ENCODE assay signal across 8 cellular contexts in genomic region chr12:13211191-13211858, GRCh38. TPM values are rescaled to one million over a fixed set of nuclear protein-coding genes. Genes with fewer than 3 reads are reported as not detected.
DNase-seq lines count a peak whose midpoint lies in the region; ATAC-seq and TF ChIP-seq lines count a peak whose summit lies in the region.

No MANE protein-coding gene starts in this region.

- H3K4me1 ChIP-seq in RWPE2 (ENCODE audit: insufficient read depth, poor library complexity, severe bottlenecking) = peaks cover 33% of the 10 kb centered on the region

- no peak overlapping the region for H3K4me3 Mint-ChIP-seq in activated CD4-positive, alpha-beta T cell treated with anti-CD3 and anti-CD28 coated beads for 36 hours
- no peak overlapping the region for H3K4me3 Mint-ChIP-seq in activated CD4-positive, alpha-beta T cell treated with anti-CD3 and anti-CD28 coated beads, Interleukin-2, amount 10 ng/mL, durations not matched to agents 7 days and 5 days
- H3K4me3 Mint-ChIP-seq in effector memory CD8-positive, alpha-beta T cell = peak overlapping the region; percentile 28 to 32

- no peaks in the 10 kb centered on the region for H3K9me3 Mint-ChIP-seq in activated CD4-positive, alpha-beta T cell treated with anti-CD3 and anti-CD28 coated beads for 36 hours (ENCODE audit: low read depth)
- no peaks in the 10 kb centered on the region for H3K9me3 Mint-ChIP-seq in activated CD4-positive, alpha-beta T cell treated with anti-CD3 and anti-CD28 coated beads, Interleukin-2, amount 10 ng/mL, durations not matched to agents 7 days and 5 days
- no peaks in the 10 kb centered on the region for H3K9me3 Mint-ChIP-seq in effector memory CD8-positive, alpha-beta T cell

- POLR2A ChIA-PET in activated CD4-positive, alpha-beta T cell treated with anti-CD3 and anti-CD28 coated beads for 36 hours (lab: Charles Lee) = interaction anchor here (0.7 to 1.1 kb wide), 2 partner anchors 110 to 167 kb away, joined by 4 to 7 read pairs; partner anchors contain the start of gene FAM234B
- POLR2A ChIA-PET in activated CD4-positive, alpha-beta T cell treated with anti-CD3 and anti-CD28 coated beads, Interleukin-2, amount 10 ng/mL, durations not matched to agents 7 days and 5 days (lab: Charles Lee) = interaction anchor here (0.5 to 1.2 kb wide), 3 partner anchors 106 to 252 kb away, joined by 4 to 8 read pairs (median 5); no protein-coding TSS in a partner anchor

- H3K27me3 ChIP-seq in RWPE2 (ENCODE audit: insufficient read depth, poor library complexity, severe bottlenecking) = no peaks in the 10 kb centered on the region

- no peak for TF ChIP-seq CTCF in RWPE2 (IDR thresholded peaks at IDR 0.05; ENCODE audit: poor library complexity, severe bottlenecking)

- intact Hi-C loops in activated CD4-positive, alpha-beta T cell treated with anti-CD3 and anti-CD28 coated beads for 36 hours (cut with DNase I, micrococcal nuclease) = loop anchor here (1.0 to 5.0 kb wide), 7 partner anchors 15 to 424 kb away; partner anchors contain the start of genes APOLD1 (in 2 of the 2), EMP1 (in 2 of the 2) and FAM234B (in 2 of the 2)

- peak; percentile 64 for DNase-seq in activated CD4-positive, alpha-beta T cell treated with anti-CD3 and anti-CD28 coated beads for 36 hours
- no peak for DNase-seq in activated CD4-positive, alpha-beta T cell treated with anti-CD3 and anti-CD28 coated beads, Interleukin-2, amount 10 ng/mL, durations not matched to agents 7 days and 5 days
- DNase-seq in RWPE2 (ENCODE audit: low spot score) (no peak), renal cortical epithelial cell (ENCODE audit: low read depth) (peak; percentile 72), cortex of kidney (lab: John Stamatoyannopoulos, UW) (no peak)
- no peak for DNase-seq in effector memory CD8-positive, alpha-beta T cell

- peaks cover 54% of the 10 kb centered on the region for H3K36me3 ChIP-seq in RWPE2 (ENCODE audit: low read depth)

- H3K27me3 Mint-ChIP-seq in activated CD4-positive, alpha-beta T cell treated with anti-CD3 and anti-CD28 coated beads for 36 hours = no peaks in the 10 kb centered on the region
- no peaks in the 10 kb centered on the region for H3K27me3 Mint-ChIP-seq in activated CD4-positive, alpha-beta T cell treated with anti-CD3 and anti-CD28 coated beads, Interleukin-2, amount 10 ng/mL, durations not matched to agents 7 days and 5 days
- H3K27me3 Mint-ChIP-seq in effector memory CD8-positive, alpha-beta T cell = peaks cover 24 to 33% of the 10 kb centered on the region in 2 donors

- peak overlapping the region; percentile 97 for H3K27ac ChIP-seq in RWPE2 (ENCODE audit: poor library complexity, severe bottlenecking)

- no peak overlapping the region for H3K4me3 ChIP-seq in RWPE2 (ENCODE audit: severe bottlenecking)

- H3K36me3 Mint-ChIP-seq in activated CD4-positive, alpha-beta T cell treated with anti-CD3 and anti-CD28 coated beads for 36 hours (ENCODE audit: low read depth) = no peaks in the 10 kb centered on the region
- H3K36me3 Mint-ChIP-seq in activated CD4-positive, alpha-beta T cell treated with anti-CD3 and anti-CD28 coated beads, Interleukin-2, amount 10 ng/mL, durations not matched to agents 7 days and 5 days (ENCODE audit: low read depth) = peaks cover 9% of the 10 kb centered on the region
- no peaks in the 10 kb centered on the region for H3K36me3 Mint-ChIP-seq in effector memory CD8-positive, alpha-beta T cell (ENCODE audit: insufficient read depth)

- peak overlapping the region; percentile 49 for H3K27ac Mint-ChIP-seq in activated CD4-positive, alpha-beta T cell treated with anti-CD3 and anti-CD28 coated beads for 36 hours
- no peak overlapping the region for H3K27ac Mint-ChIP-seq in activated CD4-positive, alpha-beta T cell treated with anti-CD3 and anti-CD28 coated beads, Interleukin-2, amount 10 ng/mL, durations not matched to agents 7 days and 5 days
- peak overlapping the region in 1 of 2 donors; percentile 4 for H3K27ac Mint-ChIP-seq in effector memory CD8-positive, alpha-beta T cell

- H3K4me1 Mint-ChIP-seq in activated CD4-positive, alpha-beta T cell treated with anti-CD3 and anti-CD28 coated beads for 36 hours = peaks cover 35% of the 10 kb centered on the region
- peaks cover 41% of the 10 kb centered on the region for H3K4me1 Mint-ChIP-seq in activated CD4-positive, alpha-beta T cell treated with anti-CD3 and anti-CD28 coated beads, Interleukin-2, amount 10 ng/mL, durations not matched to agents 7 days and 5 days
- peaks cover 8 to 10% of the 10 kb centered on the region in 2 donors for H3K4me1 Mint-ChIP-seq in effector memory CD8-positive, alpha-beta T cell (ENCODE audit: low read depth in 2 of 2)

- H3K9me3 ChIP-seq in RWPE2 (ENCODE audit: severe bottlenecking) = no peaks in the 10 kb centered on the region

- peak; percentile 50 for ATAC-seq in activated CD4-positive, alpha-beta T cell treated with anti-CD3 and anti-CD28 coated beads for 36 hours
- ATAC-seq in RWPE2 (ENCODE audit: low read depth) = no peak
- ATAC-seq in effector memory CD8-positive, alpha-beta T cell (replicated peaks) = no peak
- no peak for ATAC-seq in esophagus mucosa
- ATAC-seq in GM21381 (IDR thresholded peaks at IDR 0.05; ENCODE audit: unreplicated experiment) = no peak

- CTCF ChIA-PET in activated CD4-positive, alpha-beta T cell treated with anti-CD3 and anti-CD28 coated beads for 36 hours (lab: Charles Lee) = interaction anchor here (0.7 to 10.1 kb wide), 36 partner anchors 9 to 419 kb away, joined by 3 to 145 read pairs (median 6); partner anchors contain the start of genes EMP1, FAM234B and GSG1
- CTCF ChIA-PET in activated CD4-positive, alpha-beta T cell treated with anti-CD3 and anti-CD28 coated beads, Interleukin-2, amount 10 ng/mL, durations not matched to agents 7 days and 5 days (lab: Charles Lee) = interaction anchor here (0.7 to 2.3 kb wide), 23 partner anchors 9 to 357 kb away, joined by 3 to 17 read pairs (median 5); no protein-coding TSS in a partner anchor

RNA-seq across cellular contexts. Expression of gene EMP1, which starts 14.8 kb away (rescaled TPM):
- total RNA-seq in activated CD4-positive, alpha-beta T cell treated with anti-CD3 and anti-CD28 coated beads for 36 hours = 10 to 100 TPM; 12.9 to 16.6 TPM
- total RNA-seq in activated CD4-positive, alpha-beta T cell treated with anti-CD3 and anti-CD28 coated beads, Interleukin-2, amount 10 ng/mL, durations not matched to agents 7 days and 5 days = 10 to 100 TPM; 35.0 to 36.1 TPM
- total RNA-seq in renal cortical epithelial cell = 60.2 and 110 TPM in 2 replicates
- total RNA-seq in esophagus mucosa = 1,972 TPM

Comparison
In these comparisons a context has a peak if more than half of its experiments do, and no peak if none do; other contexts are left out.
1. DNase-seq: peak in activated CD4-positive, alpha-beta T cell treated with anti-CD3 and anti-CD28 coated beads for 36 hours (single experiment) and renal cortical epithelial cell (single experiment); none in activated CD4-positive, alpha-beta T cell treated with anti-CD3 and anti-CD28 coated beads, Interleukin-2, amount 10 ng/mL, durations not matched to agents 7 days and 5 days (single experiment), RWPE2 (single experiment), effector memory CD8-positive, alpha-beta T cell (0 of 3) and cortex of kidney (single experiment).
2. H3K4me3 Mint-ChIP-seq: peak in effector memory CD8-positive, alpha-beta T cell (2 of 2); none in activated CD4-positive, alpha-beta T cell treated with anti-CD3 and anti-CD28 coated beads for 36 hours (single experiment) and activated CD4-positive, alpha-beta T cell treated with anti-CD3 and anti-CD28 coated beads, Interleukin-2, amount 10 ng/mL, durations not matched to agents 7 days and 5 days (single experiment).
3. RNA of gene EMP1, which starts 14.8 kb away (total RNA-seq): 1,972 TPM in esophagus mucosa (single experiment); 60.2 to 110 TPM in renal cortical epithelial cell, 35.0 to 36.1 TPM in activated CD4-positive, alpha-beta T cell treated with anti-CD3 and anti-CD28 coated beads, Interleukin-2, amount 10 ng/mL, durations not matched to agents 7 days and 5 days and 12.9 to 16.6 TPM in activated CD4-positive, alpha-beta T cell treated with anti-CD3 and anti-CD28 coated beads for 36 hours; every median in the first group is over 10 times any median in the second.